In genomic region chr3:141603473-141604035, GRCh38 we compare ENCODE assay signal across 28 cellular contexts.
DNase-seq lines count a peak whose midpoint lies in the region; ATAC-seq and TF ChIP-seq lines count a peak whose summit lies in the region.
"Had no signal": no experiment of that assay in that cellular context is flagged by ENCODE, and none has a peak within 500 bp of the region (broad histone marks: within the 10 kb centered on the region; RNA-seq: fewer than 3 reads in every experiment).

No MANE protein-coding gene starts in this region.

- no peaks in the 10 kb centered on the region for H3K9me3 ChIP-seq in thoracic aorta
- H3K9me3 ChIP-seq: testis, vagina had no signal

- H3K27ac ChIP-seq in epithelial cell of prostate (no peak overlapping the region), thoracic aorta (peak overlapping the region; percentile 34 to 81)
- H3K27ac ChIP-seq: breast epithelium, neural progenitor cell, testis, vagina had no signal

- no peak overlapping the region for H3K4me3 ChIP-seq in thoracic aorta
- H3K4me3 ChIP-seq: breast epithelium, neural progenitor cell, testis, vagina had no signal

- H3K4me1 Mint-ChIP-seq in activated T-cell treated with anti-CD3 and anti-CD28 coated beads, Interleukin-2, amount 50 U/mL, for 4 hours (ENCODE audit: low read depth), result peaks cover 6% of the 10 kb centered on the region
- H3K4me1 Mint-ChIP-seq: memory B cell, neural progenitor cell, WTC11 had no signal

- H3K9me3 Mint-ChIP-seq in activated T-cell treated with anti-CD3 and anti-CD28 coated beads, Interleukin-2, amount 50 U/mL, for 4 hours, result peaks cover 16% of the 10 kb centered on the region

- no peaks in the 10 kb centered on the region for H3K36me3 ChIP-seq in thoracic aorta
- H3K36me3 ChIP-seq: breast epithelium had no signal

- no peak for DNase-seq in activated T-cell treated with anti-CD3 and anti-CD28 coated beads, Interleukin-2, amount 50 U/mL, for 4 hours
- DNase-seq in activated T-cell treated with anti-CD3 and anti-CD28 coated beads, Interleukin-2, amount 50 U/mL, for 48 hours, result no peak
- DNase-seq in epithelial cell of prostate (ENCODE audit: low read depth, low spot score) (peak; percentile 59), thoracic aorta (ENCODE audit: low spot score) (no peak), NCI-H1417 (lab: John Stamatoyannopoulos, UW) (no peak), occipital lobe (lab: John Stamatoyannopoulos, UW) (no peak), SW 1271 (lab: John Stamatoyannopoulos, UW) (no peak)
- DNase-seq: activated CD4-positive, alpha-beta memory T cell treated with anti-CD3 and anti-CD28 coated beads for 36 hours; activated gamma-delta T cell; amniotic stem cell; erythroblast; foreskin fibroblast; GOT3; left cardiac atrium; NCI-H1092 treated with DMSO at 0.1 percent for 48 hours; NCI-H1930; NCI-H526 treated with DMSO at 0.1 percent for 48 hours; SHP77; stimulated activated naive CD8-positive, alpha-beta T cell treated with anti-CD3 and anti-CD28 coated beads, Interleukin-15, Interleukin-2, amounts not matched to agents 100 U/mL and 50 U/mL, for 24 hours; testis had no signal

- H3K4me3 Mint-ChIP-seq in activated T-cell treated with anti-CD3 and anti-CD28 coated beads, Interleukin-2, amount 50 U/mL, for 4 hours, result no peak overlapping the region
- H3K4me3 Mint-ChIP-seq: activated CD4-positive, alpha-beta memory T cell treated with anti-CD3 and anti-CD28 coated beads for 36 hours; IgD-negative memory B cell; memory B cell; neural progenitor cell; WTC11 had no signal

- peak; percentile 71 to 80 for ATAC-seq in activated T-cell treated with anti-CD3 and anti-CD28 coated beads, Interleukin-2, amount 50 U/mL, for 4 hours
- no peak for ATAC-seq in thoracic aorta (ENCODE audit: insufficient number of reproducible peaks, low FRiP score, low read depth)
- ATAC-seq: left cardiac atrium; sciatic nerve; stimulated activated naive CD8-positive, alpha-beta T cell treated with anti-CD3 and anti-CD28 coated beads, Interleukin-15, Interleukin-2, amounts not matched to agents 100 U/mL and 50 U/mL, for 24 hours; WTC11 had no signal

- TF ChIP-seq CTCF in thoracic aorta (IDR thresholded peaks at IDR 0.05), result no peak

- TF ChIP-seq RAD21 in Ishikawa (IDR thresholded peaks at IDR 0.05; ENCODE audit: low read depth), result no peak

- H3K4me1 ChIP-seq in thoracic aorta (ENCODE audit: control insufficient read depth in 1 of 2, low read depth in 2 of 2), result peaks cover 10 to 43% of the 10 kb centered on the region in 2 donors
- H3K4me1 ChIP-seq: breast epithelium, neural progenitor cell, vagina had no signal

- H3K27me3 ChIP-seq in thoracic aorta (replicated peaks; ENCODE audit: insufficient read depth), result no peaks in the 10 kb centered on the region
- H3K27me3 ChIP-seq: breast epithelium, neural progenitor cell, testis, vagina had no signal

- no peak for TF ChIP-seq EP300 in Ishikawa (IDR thresholded peaks at IDR 0.05; ENCODE audit: borderline replicate concordance)

- H3K36me3 Mint-ChIP-seq in activated T-cell treated with anti-CD3 and anti-CD28 coated beads, Interleukin-2, amount 50 U/mL, for 4 hours (ENCODE audit: insufficient read depth), result peaks cover 47% of the 10 kb centered on the region

- H3K27me3 Mint-ChIP-seq in activated T-cell treated with anti-CD3 and anti-CD28 coated beads, Interleukin-2, amount 50 U/mL, for 4 hours (ENCODE audit: low read depth), result no peaks in the 10 kb centered on the region
- H3K27me3 Mint-ChIP-seq: activated CD4-positive, alpha-beta memory T cell treated with anti-CD3 and anti-CD28 coated beads for 36 hours; IgD-negative memory B cell; memory B cell had no signal

TF ChIP-seq in Ishikawa, 13 proteins besides CTCF, POLR2A, EP300 and RAD21:
- TF ChIP-seq CEBPB (IDR thresholded peaks at IDR 0.05) (peak; percentile 93), ZBTB7A (IDR thresholded peaks at IDR 0.05; ENCODE audit: low read depth) (no peak)
